9 cellular contexts compared by ENCODE assay signal in the genomic region with DNA sequence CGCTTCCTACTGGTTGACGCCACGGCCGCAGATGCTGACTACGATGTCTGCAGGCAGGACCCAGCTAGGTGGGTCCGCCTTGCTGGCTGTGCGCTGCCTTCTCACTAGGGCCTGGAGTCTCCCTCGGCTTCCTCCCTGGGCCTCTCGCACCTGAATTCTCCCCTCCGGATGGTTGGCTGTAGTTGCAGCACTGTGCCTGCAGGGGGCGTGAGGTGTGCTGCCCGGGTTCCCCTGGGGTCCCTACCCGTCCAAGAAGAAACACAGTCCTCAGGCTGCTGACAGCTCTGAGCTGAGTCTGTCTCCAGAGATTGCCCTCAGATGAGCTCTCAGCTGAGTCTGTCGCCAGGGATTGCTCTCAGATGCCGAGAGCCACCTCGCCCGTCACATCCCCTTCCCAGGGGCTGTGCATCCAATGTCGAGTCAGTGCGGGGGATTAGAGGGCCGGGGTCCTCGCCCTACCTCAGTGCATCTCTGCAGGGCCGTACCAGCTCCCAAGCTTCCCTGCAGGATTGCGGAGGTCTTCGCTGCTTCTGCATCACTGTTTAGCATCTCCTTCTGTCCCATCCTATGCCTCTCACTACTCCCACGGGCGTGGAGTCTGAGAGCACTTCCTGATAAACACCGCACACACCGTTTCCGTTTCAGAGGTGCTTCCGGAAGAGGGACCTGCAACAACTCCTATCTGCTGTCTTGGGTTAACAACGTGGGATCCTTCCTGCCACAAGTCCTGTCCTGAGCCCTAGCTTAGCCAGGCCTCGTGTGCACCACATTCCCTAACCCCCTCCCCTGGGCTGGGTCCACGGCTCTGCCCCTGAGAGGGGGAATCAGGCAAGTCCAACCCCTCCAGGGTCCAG.
A peak's percentile ranks its signal among the peaks of the same experiment; 100 is the strongest.
DNase-seq lines count a peak whose midpoint lies in the region; ATAC-seq, FAIRE-seq and TF ChIP-seq lines count a peak whose summit lies in the region.
"Had no signal": no experiment of that assay in that cellular context is flagged by ENCODE, and none has a peak within 500 bp of the region (broad histone marks: within the 10 kb centered on the region; RNA-seq: fewer than 3 reads in every experiment).

No MANE protein-coding gene starts in this region.

- no peak for FAIRE-seq in HTR-8/SVneo (lab: Jason Lieb, UNC)
- FAIRE-seq: colon had no signal

- no peak for DNase-seq in heart left ventricle
- DNase-seq in Right ventricle myocardium inferior (ENCODE audit: missing footprints), result no peak
- DNase-seq in effector CD4-positive, alpha-beta T cell, result peak; percentile 35
- peak; percentile 37 to 39 for DNase-seq in stimulated activated CD4-positive, alpha-beta T cell treated with anti-CD3 and anti-CD28 coated beads, Interleukin-15, amount 100 ng/mL, for 1 hour (ENCODE audit: low read depth in 1 of 2, low spot score in 1 of 2)
- no peak for DNase-seq in MG63
- DNase-seq in HTR-8/SVneo (ENCODE audit: insufficient read length, low spot score), result no peak

- ATAC-seq in heart left ventricle (peak in 2 of 4 donors; percentile 9 to 23), Right ventricle myocardium inferior (no peak), HG03095 (IDR thresholded peaks at IDR 0.05; ENCODE audit: unreplicated experiment) (no peak)

- H3K27ac ChIP-seq in heart left ventricle, result no peak overlapping the region

- H3K36me3 ChIP-seq in heart left ventricle (no peaks in the 10 kb centered on the region), MG63 (no peaks in the 10 kb centered on the region)

- peaks cover 0 to 8% (median 0%) of the 10 kb centered on the region in 12 donors for H3K9me3 ChIP-seq in heart left ventricle
- H3K9me3 ChIP-seq in MG63, result no peaks in the 10 kb centered on the region

- intact Hi-C loops in heart left ventricle (cut with DNase I) (loop anchor here in 5 of 10 donors (2.0 to 10.0 kb wide), 4 partner anchors 109 to 121 kb away; no protein-coding TSS in a partner anchor), Right ventricle myocardium inferior (cut with DNase I) (loop anchor here (5.0 to 10.0 kb wide), 4 partner anchors 109 to 631 kb away; no protein-coding TSS in a partner anchor)

- TF ChIP-seq CTCF in heart left ventricle (IDR thresholded peaks at IDR 0.05) (peak; percentile 10 to 59 (median 41)), WI38 (IDR thresholded peaks at IDR 0.05; ENCODE audit: low read depth, low read length) (peak; percentile 52)

- 50 to 67% (median 58%) methylated on average over 19 to 33 of the region's 33 CpGs for WGBS in heart left ventricle, 4 donors

- H3K4me3 ChIP-seq in heart left ventricle, result no peak overlapping the region
- no peak overlapping the region for H3K4me3 ChIP-seq in WI38 (ENCODE audit: low read depth, low read length)
- no peak overlapping the region for H3K4me3 ChIP-seq in MG63

- peaks cover 0 to 7% (median 0%) of the 10 kb centered on the region in 12 donors for H3K4me1 ChIP-seq in heart left ventricle

- no peaks in the 10 kb centered on the region for H3K27me3 ChIP-seq in heart left ventricle
- no peaks in the 10 kb centered on the region for H3K27me3 ChIP-seq in MG63

- no peak for TF ChIP-seq POLR2A in heart left ventricle (IDR thresholded peaks at IDR 0.05)

Comparison
In these comparisons a context has a peak if more than half of its experiments do, and no peak if none do; other contexts are left out.
1. DNase-seq: peak in effector CD4-positive, alpha-beta T cell (single experiment) and stimulated activated CD4-positive, alpha-beta T cell treated with anti-CD3 and anti-CD28 coated beads, Interleukin-15, amount 100 ng/mL, for 1 hour (2 of 2); none in heart left ventricle (0 of 5), Right ventricle myocardium inferior (single experiment), MG63 (single experiment) and HTR-8/SVneo (single experiment).